ENCODE assay signal across 35 cellular contexts in genomic region chr3:28634019-28634418, GRCh38.
"Had no signal": no experiment of that assay in that cellular context is flagged by ENCODE, and none has a peak within 500 bp of the region (broad histone marks: within the 10 kb centered on the region; RNA-seq: fewer than 3 reads in every experiment).

No MANE protein-coding gene starts in this region.

- H3K27me3 ChIP-seq: MG63 had no signal

- H3K27ac ChIP-seq: KMS-11 had no signal

- H3K36me3 ChIP-seq: MG63 had no signal

- H3K9me3 ChIP-seq: MG63 had no signal

- H3K4me2 ChIP-seq: KMS-11 had no signal

- DNase-seq: Karpas-422, Kasumi-1, MG63, MV-4-11, NCI-H1048, NCI-H1092, NCI-H1092 treated with DMSO at 0.1 percent for 48 hours, NCI-H1105, NCI-H1105 treated with DMSO at 0.1 percent for 48 hours, NCI-H1417, NCI-H1417 treated with DMSO at 0.1 percent for 48 hours, NCI-H1436, NCI-H1436 treated with DMSO at 0.1 percent for 48 hours, NCI-H146, NCI-H1694, NCI-H1694 treated with DMSO at 0.1 percent for 48 hours, NCI-H187, NCI-H187 treated with DMSO at 0.1 percent for 48 hours, NCI-H1930, NCI-H2029, NCI-H2029 treated with DMSO at 0.1 percent for 48 hours, NCI-H2081, NCI-H2081 treated with DMSO at 0.1 percent for 48 hours, NCI-H2107, NCI-H2171, NCI-H2171 treated with DMSO at 0.1 percent for 48 hours, NCI-H2227 treated with DMSO at 0.1 percent for 48 hours, NCI-H226, NCI-H345, NCI-H446, NCI-H446 treated with DMSO at 0.1 percent for 48 hours, NCI-H510A, NCI-H510A treated with DMSO at 0.1 percent for 48 hours, NCI-H524 had no signal

- H3K9ac ChIP-seq: KMS-11 had no signal

- H3K4me3 ChIP-seq: MG63 had no signal
